Comparison of ENCODE assay signal across 9 cellular contexts in the genomic region with DNA sequence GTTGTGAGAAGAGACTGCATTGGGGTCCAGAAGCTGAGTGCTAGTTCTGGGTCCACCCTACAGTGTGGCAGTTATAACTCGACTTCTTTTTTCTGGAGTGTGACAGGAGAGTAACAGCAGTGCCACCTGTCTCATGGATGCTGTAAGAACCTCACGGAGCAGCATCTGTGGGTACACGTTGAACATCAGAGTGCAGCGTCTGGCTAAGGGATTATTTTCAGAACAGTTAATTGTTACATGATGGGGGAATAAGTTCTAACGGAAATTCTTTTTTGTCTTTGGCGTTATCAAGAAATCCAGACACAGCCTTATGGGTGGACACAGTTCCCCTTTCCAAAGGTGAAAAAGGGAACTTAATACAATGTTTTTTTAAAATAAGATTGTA. TPM values are rescaled to one million over a fixed set of nuclear protein-coding genes. Genes with fewer than 3 reads are reported as not detected.
DNase-seq lines count a peak whose midpoint lies in the region; ATAC-seq, FAIRE-seq and TF ChIP-seq lines count a peak whose summit lies in the region.
"Had no signal": no experiment of that assay in that cellular context is flagged by ENCODE, and none has a peak within 500 bp of the region (broad histone marks: within the 10 kb centered on the region; RNA-seq: fewer than 3 reads in every experiment).

No MANE protein-coding gene starts in this region.

- peaks cover 21 to 38% of the 10 kb centered on the region in 2 donors for H3K4me1 ChIP-seq in gastrocnemius medialis

- peak overlapping the region; percentile 67 for H3K4me3 Mint-ChIP-seq in dendritic cell treated with granulocyte-macrophage colony-stimulating factor and Interleukin-4, amounts not matched to agents 40 ng/mL and 50 ng/mL, for 4 days

- H3K9me3 Mint-ChIP-seq in dendritic cell treated with granulocyte-macrophage colony-stimulating factor and Interleukin-4, amounts not matched to agents 40 ng/mL and 50 ng/mL, for 4 days = peaks cover 9% of the 10 kb centered on the region

- no peak overlapping the region for H3K4me3 ChIP-seq in gastrocnemius medialis

- peaks cover 23% of the 10 kb centered on the region for H3K36me3 Mint-ChIP-seq in dendritic cell treated with granulocyte-macrophage colony-stimulating factor and Interleukin-4, amounts not matched to agents 40 ng/mL and 50 ng/mL, for 4 days (ENCODE audit: low read depth)

- ATAC-seq in gastrocnemius medialis = peak; percentile 73 to 76

- peak in 1 of 2 donors; percentile 27 for TF ChIP-seq POLR2A in gastrocnemius medialis (IDR thresholded peaks at IDR 0.05)

- DNase-seq in NCI-H2227 (lab: John Stamatoyannopoulos, UW; ENCODE audit: unreplicated experiment) = peak; percentile 9
- no peak for DNase-seq in NCI-H2227 treated with DMSO at 0.1 percent for 48 hours (lab: John Stamatoyannopoulos, UW)
- peak; percentile 11 for DNase-seq in NOMO-1 treated with dmso at 0.1 percent for 144 hours (lab: John Stamatoyannopoulos, UW; ENCODE audit: unreplicated experiment)
- DNase-seq in gastrocnemius medialis = peak; percentile 70 to 80
- no peak for DNase-seq in activated CD8-positive, alpha-beta memory T cell treated with anti-CD3 and anti-CD28 coated beads, Interleukin-2, amount 50 U/mL, for 48 hours
- DNase-seq in NCI-H1048 (lab: John Stamatoyannopoulos, UW) = no peak
- no peak for DNase-seq in GM19239 (ENCODE audit: insufficient read length, low spot score)

- no peak for FAIRE-seq in GM19239 (lab: Jason Lieb, UNC)
- FAIRE-seq: RCC 7860 had no signal

- peak overlapping the region; percentile 86 to 95 (median 92) for H3K27ac ChIP-seq in gastrocnemius medialis

- H3K27me3 Mint-ChIP-seq in dendritic cell treated with granulocyte-macrophage colony-stimulating factor and Interleukin-4, amounts not matched to agents 40 ng/mL and 50 ng/mL, for 4 days = no peaks in the 10 kb centered on the region

- H3K27me3 ChIP-seq in gastrocnemius medialis = no peaks in the 10 kb centered on the region

- peak in 3 of 5 experiments; percentile 4 to 22 (median 18) for TF ChIP-seq CTCF in gastrocnemius medialis (IDR thresholded peaks at IDR 0.05 in 4 of 5, conservative IDR thresholded peaks at IDR 0.05 in 1 of 5)

- peaks cover 0 to 17% of the 10 kb centered on the region in 2 donors for H3K36me3 ChIP-seq in gastrocnemius medialis

- in situ Hi-C loops in gastrocnemius medialis (cut with MboI; ENCODE audit: low sequenced_read_pairs in 4 of 4) = loop anchor here in 2 of 4 donors (10.0 to 25.0 kb wide), 3 partner anchors 62 to 892 kb away; no protein-coding TSS in a partner anchor

- H3K4me1 Mint-ChIP-seq in dendritic cell treated with granulocyte-macrophage colony-stimulating factor and Interleukin-4, amounts not matched to agents 40 ng/mL and 50 ng/mL, for 4 days (ENCODE audit: low read depth) = peaks cover 56% of the 10 kb centered on the region

- peak overlapping the region; percentile 82 for H3K27ac Mint-ChIP-seq in dendritic cell treated with granulocyte-macrophage colony-stimulating factor and Interleukin-4, amounts not matched to agents 40 ng/mL and 50 ng/mL, for 4 days

- intact Hi-C loops in dendritic cell treated with granulocyte-macrophage colony-stimulating factor and Interleukin-4, amounts not matched to agents 40 ng/mL and 50 ng/mL, for 4 days (cut with micrococcal nuclease) = no loop called here
- intact Hi-C loops in gastrocnemius medialis (cut with DNase I; ENCODE audit: low total_unique reads) = loop anchor here (1.0 to 5.0 kb wide), 6 partner anchors 58 to 385 kb away; partner anchors contain the start of gene WDR43

- H3K9me3 ChIP-seq in gastrocnemius medialis = no peaks in the 10 kb centered on the region

RNA-seq across cellular contexts. Expression of gene TOGARAM2, which starts 28.3 kb away (rescaled TPM):
- 10 to 100 TPM in 3 of 4 donors, 1 to 10 TPM in 1; 6.4 to 64.4 (median 24.3) TPM for total RNA-seq in gastrocnemius medialis

RNA-seq across cellular contexts. Expression of gene WDR43, which starts 58.3 kb away (rescaled TPM):
- total RNA-seq in gastrocnemius medialis = 100 to 1,000 TPM in 1 of 4 donors, 10 to 100 TPM in 3; 73.5 to 105 (median 81.1) TPM

Comparison
In these comparisons a context has a peak if more than half of its experiments do, and no peak if none do; other contexts are left out.
1. DNase-seq: peak in NCI-H2227 (single experiment), NOMO-1 treated with dmso at 0.1 percent for 144 hours (single experiment) and gastrocnemius medialis (2 of 2); none in NCI-H2227 treated with DMSO at 0.1 percent for 48 hours (single experiment), activated CD8-positive, alpha-beta memory T cell treated with anti-CD3 and anti-CD28 coated beads, Interleukin-2, amount 50 U/mL, for 48 hours (single experiment), NCI-H1048 (single experiment) and GM19239 (single experiment).